ENCODE assay signal across 17 cellular contexts in genomic region chr1:186178426-186179043, GRCh38.
DNase-seq lines count a peak whose midpoint lies in the region; ATAC-seq, FAIRE-seq and TF ChIP-seq lines count a peak whose summit lies in the region.
"Had no signal": no experiment of that assay in that cellular context is flagged by ENCODE, and none has a peak within 500 bp of the region (broad histone marks: within the 10 kb centered on the region; RNA-seq: fewer than 3 reads in every experiment).

No MANE protein-coding gene starts in this region.

- 36% methylated on average over 5 of the region's 5 CpGs for WGBS in K562 (ENCODE audit: insufficient coverage, low coverage, missing lambda C conversion rate)
- no CpG with 5 or more reads among the region's 5 CpGs for WGBS in mesendoderm (ENCODE audit: extremely low coverage, insufficient coverage, low lambda C conversion rate)

- no peaks in the 10 kb centered on the region for H3K79me2 ChIP-seq in ACC112 (ENCODE audit: control insufficient read depth, insufficient read depth, low read length, unreplicated experiment)
- no peaks in the 10 kb centered on the region for H3K79me2 ChIP-seq in K562 (ENCODE audit: control insufficient read depth, insufficient read depth, low read length)
- H3K79me2 ChIP-seq in mesendoderm (ENCODE audit: control insufficient read depth, insufficient read depth, low read length) = no peaks in the 10 kb centered on the region

- FAIRE-seq in K562 (lab: Jason Lieb, UNC) = peak; percentile 29
- FAIRE-seq: pancreas had no signal

- no peak overlapping the region for H2BK5ac ChIP-seq in mesendoderm (ENCODE audit: low read length)

- H3K27ac ChIP-seq in ACC112 (ENCODE audit: low read depth, low read length) = peak overlapping the region; percentile 1; the same call in 1 of the 2 replicates
- no peak overlapping the region for H3K27ac ChIP-seq in K562 (ENCODE audit: extremely low read depth, low read depth, low read length)
- H3K27ac ChIP-seq in mesendoderm (ENCODE audit: low read depth, low read length) = no peak overlapping the region
- H3K27ac ChIP-seq: dorsolateral prefrontal cortex, gastrocnemius medialis, pancreas had no signal

- H3K79me1 ChIP-seq in mesendoderm (ENCODE audit: low read length) = no peaks in the 10 kb centered on the region

- ATAC-seq in GM19351 (IDR thresholded peaks at IDR 0.05; ENCODE audit: unreplicated experiment) = peak; percentile 59
- peak; percentile 69 for ATAC-seq in K562
- no peak for ATAC-seq in GM19023 (IDR thresholded peaks at IDR 0.05; ENCODE audit: unreplicated experiment)
- no peak for ATAC-seq in GM21723 (IDR thresholded peaks at IDR 0.05; ENCODE audit: unreplicated experiment)
- ATAC-seq: activated CD8-positive, alpha-beta T cell treated with anti-CD3 and anti-CD28 coated beads for 36 hours; gastrocnemius medialis; pancreas had no signal

- POLR2A ChIA-PET in K562 (lab: Yijun Ruan, JAX) = no interaction called here

- CTCF ChIA-PET in K562 (lab: Yijun Ruan, JAX; ENCODE audit: low intra/inter-chr PET ratio) = no interaction called here

- H4K5ac ChIP-seq in mesendoderm (ENCODE audit: low read length) = no peak overlapping the region

- no peak overlapping the region for H2BK15ac ChIP-seq in mesendoderm (replicated peaks; ENCODE audit: low read depth)

- H3K4me3 ChIP-seq in ACC112 (ENCODE audit: low read depth, low read length) (peak overlapping the region; percentile 71), K562 (no peak overlapping the region), mesendoderm (ENCODE audit: low read length) (no peak overlapping the region)
- H3K4me3 ChIP-seq: gastrocnemius medialis, pancreas had no signal

- no peaks in the 10 kb centered on the region for H3K9me3 ChIP-seq in K562 (replicated peaks; ENCODE audit: control insufficient read depth, insufficient read depth, low read depth, low read length)
- H3K9me3 ChIP-seq: gastrocnemius medialis, pancreas had no signal

- no peak overlapping the region for H2BK120ac ChIP-seq in mesendoderm (ENCODE audit: low read depth, low read length)

- no peak overlapping the region for H4K8ac ChIP-seq in mesendoderm (ENCODE audit: low read depth, low read length)

- no TSS peak for BruUV-seq in K562 (replicated peaks; lab: Mats Ljungman, UMichigan)

- H4K20me1 ChIP-seq in K562 (replicated peaks; ENCODE audit: control insufficient read depth, insufficient read depth, low read length) = no peaks in the 10 kb centered on the region

- no peak for TF ChIP-seq POLR2A in K562 (conservative IDR thresholded peaks at IDR 0.05)

- no peaks in the 10 kb centered on the region for H3K9me1 ChIP-seq in K562 (ENCODE audit: control insufficient read depth, insufficient read depth, low read length)

- TF ChIP-seq EP300 in K562 (IDR thresholded peaks at IDR 0.05; ENCODE audit: low read length) = no peak

- H3K56ac ChIP-seq in mesendoderm (ENCODE audit: low read length) = no peak overlapping the region

- H3K4me1 ChIP-seq in ACC112 (ENCODE audit: control insufficient read depth, insufficient read depth, low read length, unreplicated experiment) = peaks cover 43% of the 10 kb centered on the region
- no peaks in the 10 kb centered on the region for H3K4me1 ChIP-seq in K562 (replicated peaks in 1 of 2; ENCODE audit: control insufficient read depth in 2 of 2, insufficient read depth in 2 of 2, low read length in 2 of 2)
- H3K4me1 ChIP-seq in mesendoderm (ENCODE audit: control insufficient read depth, low read depth, low read length) = no peaks in the 10 kb centered on the region
- H3K4me1 ChIP-seq: gastrocnemius medialis, pancreas had no signal

- no peaks in the 10 kb centered on the region for H3K27me3 ChIP-seq in ACC112 (ENCODE audit: insufficient read depth, low read length)
- H3K27me3 ChIP-seq in K562 (ENCODE audit: control insufficient read depth in 2 of 2, insufficient read depth in 2 of 2, low read length in 2 of 2) = no peaks in the 10 kb centered on the region
- H3K27me3 ChIP-seq in mesendoderm (ENCODE audit: insufficient read depth, low read length, poor library complexity) = no peaks in the 10 kb centered on the region
- H3K27me3 ChIP-seq: gastrocnemius medialis had no signal

- H3K36me3 ChIP-seq in ACC112 (ENCODE audit: insufficient read depth, low read length) (no peaks in the 10 kb centered on the region), K562 (ENCODE audit: control insufficient read depth, insufficient read depth, low read length) (no peaks in the 10 kb centered on the region), mesendoderm (ENCODE audit: control insufficient read depth, insufficient read depth, low read length) (no peaks in the 10 kb centered on the region)
- H3K36me3 ChIP-seq: gastrocnemius medialis, pancreas had no signal

- H3K23ac ChIP-seq in mesendoderm (ENCODE audit: low read length) = no peak overlapping the region

- TF ChIP-seq CTCF in K562 (IDR thresholded peaks at IDR 0.05 in 2 of 3, conservative IDR thresholded peaks at IDR 0.05 in 1 of 3; ENCODE audit: insufficient read depth in 2 of 3, low read depth in 1 of 3, low read length in 3 of 3) = no peak

- TF ChIP-seq RAD21 in K562 (CRISPR knock-in tag; conservative IDR thresholded peaks at IDR 0.05 in 1 of 2, IDR thresholded peaks at IDR 0.05 in 1 of 2) = no peak

- no peak overlapping the region for H3K9ac ChIP-seq in K562 (ENCODE audit: insufficient read depth in 1 of 2, low read depth in 2 of 2, low read length in 2 of 2)
- H3K9ac ChIP-seq in mesendoderm (ENCODE audit: low read length) = no peak overlapping the region

- intact Hi-C loops in K562 (cut with micrococcal nuclease) = no loop called here

- peak overlapping the region; percentile 16; the same call in 1 of the 2 replicates for H3K4me2 ChIP-seq in K562 (ENCODE audit: insufficient read depth, low read length)
- no peak overlapping the region for H3K4me2 ChIP-seq in mesendoderm (ENCODE audit: low read length)

- H3K18ac ChIP-seq in mesendoderm (ENCODE audit: low read length) = no peak overlapping the region

- in situ Hi-C loops in K562 (cut with MboI) = no loop called here

- DNase-seq in HPDE6-E6E7 (ENCODE audit: extremely low spot score) (peak; percentile 31), K562 (ENCODE audit: extremely low read depth in 1 of 4, low spot score in 3 of 4) (no peak), mesendoderm (no peak), foreskin melanocyte (no peak)
- DNase-seq: activated CD8-positive, alpha-beta T cell treated with anti-CD3 and anti-CD28 coated beads for 36 hours; DMS153; dorsolateral prefrontal cortex; gastrocnemius medialis; H9; midbrain; NCI-H510A; pancreas; SHP77 treated with DMSO at 0.1 percent for 48 hours had no signal

- H2AFZ ChIP-seq in ACC112 (ENCODE audit: low read length, unreplicated experiment) = peak overlapping the region; percentile 100
- H2AFZ ChIP-seq in K562 (ENCODE audit: low read depth, low read length) = peak overlapping the region; percentile 84

- H2AK5ac ChIP-seq in mesendoderm (ENCODE audit: low read length) = no peak overlapping the region

- no peak overlapping the region for H3K4ac ChIP-seq in mesendoderm (ENCODE audit: low read depth, low read length)

TF ChIP-seq in K562, 482 proteins besides CTCF, POLR2A, EP300 and RAD21:
- TF ChIP-seq TCF7L2 (IDR thresholded peaks at IDR 0.05; ENCODE audit: low read depth, low read length) (no peak), DDX20 (tag; IDR thresholded peaks at IDR 0.05; ENCODE audit: low read depth) (no peak), ZNF780A (CRISPR knock-in tag; IDR thresholded peaks at IDR 0.05) (no peak), SMARCA4 (IDR thresholded peaks at IDR 0.05) (no peak), ZEB2 (IDR thresholded peaks at IDR 0.05) (no peak), PHF8 (IDR thresholded peaks at IDR 0.05; ENCODE audit: borderline replicate concordance, low read length) (no peak), DMBX1 (CRISPR knock-in tag; IDR thresholded peaks at IDR 0.05; ENCODE audit: borderline replicate concordance) (0 out of 2 replicates have a peak, but pooled peaks have one; percentile 52)
TF ChIP-seq in K562: peak in this region for 1.

Comparison
In these comparisons a context has a peak if more than half of its experiments do, and no peak if none do; other contexts are left out.
1. ATAC-seq: peak in GM19351 (single experiment) and K562 (single experiment); none in GM19023 (single experiment) and GM21723 (single experiment).